Comparison of ENCODE assay signal across 15 cellular contexts in genomic region chr4:130210871-130211270, GRCh38.
DNase-seq lines count a peak whose midpoint lies in the region; ATAC-seq and TF ChIP-seq lines count a peak whose summit lies in the region.
"Had no signal": no experiment of that assay in that cellular context is flagged by ENCODE, and none has a peak within 500 bp of the region (broad histone marks: within the 10 kb centered on the region; RNA-seq: fewer than 3 reads in every experiment).

No MANE protein-coding gene starts in this region.

- no peaks in the 10 kb centered on the region for H3K79me2 ChIP-seq in GM23248 (ENCODE audit: insufficient read depth)

- H3K27ac ChIP-seq in GM23248: no peak overlapping the region

- H3K4me3 ChIP-seq in GM23248 (no peak overlapping the region), fibroblast of mammary gland (ENCODE audit: control insufficient read depth, low read depth, low read length) (no peak overlapping the region)

- no peak overlapping the region for H3K4me2 ChIP-seq in GM23248 (ENCODE audit: unreplicated experiment)

- H3K27me3 ChIP-seq in GM23248 (replicated peaks; ENCODE audit: insufficient read depth): no peaks in the 10 kb centered on the region

- no peaks in the 10 kb centered on the region for H3K36me3 ChIP-seq in GM23248 (ENCODE audit: low read depth)

- in situ Hi-C loops in GM23248 (cut with MboI): no loop called here

- H4K20me1 ChIP-seq in GM23248 (ENCODE audit: insufficient read depth): no peaks in the 10 kb centered on the region

- no peaks in the 10 kb centered on the region for H3K9me3 ChIP-seq in GM23248 (ENCODE audit: low read depth)

- H2AFZ ChIP-seq in GM23248: no peak overlapping the region

- H3K9ac ChIP-seq in GM23248: no peak overlapping the region

- H3K4me1 ChIP-seq in GM23248 (ENCODE audit: insufficient read depth): no peaks in the 10 kb centered on the region

- no peak for TF ChIP-seq CTCF in fibroblast of mammary gland (conservative IDR thresholded peaks at IDR 0.05; ENCODE audit: control insufficient read depth, insufficient read depth, low read depth, low read length)

- H3F3A ChIP-seq in GM23248 (ENCODE audit: insufficient read depth): no peaks in the 10 kb centered on the region

- no peak for TF ChIP-seq POLR2A in GM18505 (IDR thresholded peaks at IDR 0.05; ENCODE audit: borderline replicate concordance, extremely low read depth, insufficient read depth, insufficient read length)

- H3K9me2 ChIP-seq in GM23248 (ENCODE audit: insufficient read depth): no peaks in the 10 kb centered on the region

- ATAC-seq in GM21360 (IDR thresholded peaks at IDR 0.05; ENCODE audit: unreplicated experiment) (no peak), GM21576 (IDR thresholded peaks at IDR 0.05; ENCODE audit: unreplicated experiment) (no peak), GM18505 (IDR thresholded peaks at IDR 0.05; ENCODE audit: unreplicated experiment) (no peak)
- ATAC-seq: esophagus mucosa; naive thymus-derived CD8-positive, alpha-beta T cell had no signal

- WGBS in GM23248 (ENCODE audit: low coverage in 1 of 2, low lambda C conversion rate in 2 of 2, missing lambda C conversion rate in 2 of 2), 2 experiments: 0% methylated on average over 1 of the region's 1 CpG

- peak; percentile 73 for DNase-seq in A172 (ENCODE audit: low spot score)
- DNase-seq in GM23248: peak; percentile 21
- peak; percentile 58 for DNase-seq in RPMI7951 (ENCODE audit: low read depth)
- peak; percentile 93 for DNase-seq in fibroblast of mammary gland (ENCODE audit: low read depth)
- DNase-seq in HuH-7.5 (ENCODE audit: low spot score): no peak
- DNase-seq: activated CD4-positive, alpha-beta T cell treated with anti-CD3 and anti-CD28 coated beads for 4 hours; AML-193; central memory CD4-positive, alpha-beta T cell; naive thymus-derived CD8-positive, alpha-beta T cell; NCI-H1048; NK-92 treated with Interleukin-12 subunit alpha and Interleukin-12 subunit beta, amount 100 ng/mL, for 24 hours had no signal
